In genomic region chr1:7704214-7705047, GRCh38 we compare ENCODE assay signal across 8 cellular contexts.
DNase-seq lines count a peak whose midpoint lies in the region; ATAC-seq and TF ChIP-seq lines count a peak whose summit lies in the region.

No MANE protein-coding gene starts in this region.

- H3K27me3 ChIP-seq in HUES6 (ENCODE audit: control insufficient read depth, insufficient read depth, low read length) (peaks cover 46% of the 10 kb centered on the region), RWPE2 (ENCODE audit: insufficient read depth, poor library complexity, severe bottlenecking) (peaks cover 17% of the 10 kb centered on the region), osteoblast (ENCODE audit: insufficient read depth, low read length) (peaks cover 58% of the 10 kb centered on the region)

- no peak overlapping the region for H3K4me2 ChIP-seq in osteoblast (ENCODE audit: insufficient read depth, low read length)

- DNase-seq in COLO829 (ENCODE audit: low spot score) (peak; percentile 70), RWPE2 (ENCODE audit: low spot score) (peak; percentile 86), foreskin melanocyte (peak; percentile 65), osteoblast (ENCODE audit: insufficient read length, low spot score, missing footprints) (peak; percentile 100), substantia nigra (lab: John Stamatoyannopoulos, UW) (peak; percentile 41 to 99 (median 90))
- DNase-seq in activated gamma-delta T cell treated with anti-CD3 and anti-CD28 coated beads, Interleukin-2, amount 50 U/mL, for 16 hours (ENCODE audit: low read depth), result peak; percentile 86

- H3K36me3 ChIP-seq in HUES6 (ENCODE audit: control insufficient read depth, insufficient read depth, low read length) (no peaks in the 10 kb centered on the region), RWPE2 (ENCODE audit: low read depth) (no peaks in the 10 kb centered on the region), osteoblast (ENCODE audit: insufficient read depth, low read length) (no peaks in the 10 kb centered on the region)

- no peaks in the 10 kb centered on the region for H3K79me2 ChIP-seq in osteoblast (ENCODE audit: insufficient read depth, low read length)

- no peaks in the 10 kb centered on the region for H4K20me1 ChIP-seq in osteoblast (ENCODE audit: insufficient read depth, low read length)

- H2AFZ ChIP-seq in osteoblast (ENCODE audit: low read length), result no peak overlapping the region

- ATAC-seq in GM21447 (IDR thresholded peaks at IDR 0.05; ENCODE audit: unreplicated experiment), result peak; percentile 93
- ATAC-seq in RWPE2 (ENCODE audit: low read depth), result peak; percentile 94

- peak overlapping the region; percentile 45 for H3K9ac ChIP-seq in HUES6 (ENCODE audit: low read length)

- no peaks in the 10 kb centered on the region for H3K9me3 ChIP-seq in HUES6 (ENCODE audit: control insufficient read depth, insufficient read depth, low read depth, low read length)
- no peaks in the 10 kb centered on the region for H3K9me3 ChIP-seq in RWPE2 (ENCODE audit: severe bottlenecking)
- H3K9me3 ChIP-seq in osteoblast (ENCODE audit: low read depth, low read length), result no peaks in the 10 kb centered on the region

- no peak for TF ChIP-seq CTCF in RWPE2 (IDR thresholded peaks at IDR 0.05; ENCODE audit: poor library complexity, severe bottlenecking)
- no peak for TF ChIP-seq CTCF in osteoblast (IDR thresholded peaks at IDR 0.05; ENCODE audit: extremely low read depth, low read depth, low read length)

- H3K27ac ChIP-seq in HUES6 (ENCODE audit: low read depth, low read length) (no peak overlapping the region), RWPE2 (ENCODE audit: poor library complexity, severe bottlenecking) (no peak overlapping the region), osteoblast (ENCODE audit: low read depth, low read length) (no peak overlapping the region), substantia nigra (ENCODE audit: low read depth, low read length, poor library complexity, severe bottlenecking) (peak overlapping the region; percentile 78)

- H3K4me3 ChIP-seq in HUES6 (ENCODE audit: low read depth, low read length) (peak overlapping the region; percentile 66), RWPE2 (ENCODE audit: severe bottlenecking) (peak overlapping the region; percentile 58), osteoblast (ENCODE audit: insufficient read depth, low read length) (no peak overlapping the region)

- H3K4me1 ChIP-seq in HUES6 (ENCODE audit: control insufficient read depth, insufficient read depth, low read length), result peaks cover 19% of the 10 kb centered on the region
- no peaks in the 10 kb centered on the region for H3K4me1 ChIP-seq in RWPE2 (ENCODE audit: insufficient read depth, poor library complexity, severe bottlenecking)
- no peaks in the 10 kb centered on the region for H3K4me1 ChIP-seq in osteoblast (ENCODE audit: insufficient read depth, low read length)
